In the genomic region with DNA sequence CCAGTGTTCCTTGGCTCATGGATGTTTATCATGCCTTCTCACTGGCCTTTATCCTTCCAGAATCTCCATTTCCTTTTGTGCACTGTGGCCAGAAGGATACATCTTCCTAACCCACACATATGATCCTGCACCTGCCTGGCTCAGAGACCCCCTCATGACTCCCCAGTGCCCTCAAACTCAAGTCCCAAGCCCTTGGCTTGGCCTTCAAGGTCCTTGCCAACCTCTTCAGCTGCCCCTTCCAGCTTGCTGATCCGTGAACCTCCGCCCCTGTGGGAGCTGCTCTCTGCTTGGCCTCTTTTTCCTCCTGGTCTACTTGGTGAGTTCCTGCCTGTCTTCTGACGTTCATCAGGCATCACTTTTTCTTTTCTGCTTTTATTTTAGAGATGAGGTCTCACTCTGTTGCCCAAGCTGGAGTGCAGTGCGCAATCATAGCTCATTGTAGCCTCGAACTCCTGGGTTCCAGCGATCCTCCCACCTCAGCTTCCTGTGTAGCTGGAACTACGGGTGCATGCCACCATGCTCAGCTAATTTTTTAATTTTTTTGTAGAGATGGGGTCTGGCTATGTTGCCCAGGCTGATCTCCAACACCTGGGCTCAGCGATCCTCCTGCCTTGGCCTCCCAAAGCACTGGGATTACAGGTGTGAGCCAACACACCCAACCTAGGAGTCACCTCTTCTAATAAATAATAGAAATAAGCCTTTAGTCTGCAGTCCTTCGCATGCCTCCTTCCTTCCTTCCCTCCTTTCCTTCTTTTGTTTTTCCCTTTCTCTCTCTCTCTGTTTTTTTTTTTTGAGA, we compare ENCODE assay signal across 34 cellular contexts. TPM values are rescaled to one million over a fixed set of nuclear protein-coding genes. Genes with fewer than 3 reads are reported as not detected.
DNase-seq lines count a peak whose midpoint lies in the region; ATAC-seq, FAIRE-seq and TF ChIP-seq lines count a peak whose summit lies in the region.
"Had no signal": no experiment of that assay in that cellular context is flagged by ENCODE, and none has a peak within 500 bp of the region (broad histone marks: within the 10 kb centered on the region; RNA-seq: fewer than 3 reads in every experiment).

No MANE protein-coding gene starts in this region.

- no peaks in the 10 kb centered on the region for H3K79me2 ChIP-seq in K562 (ENCODE audit: control insufficient read depth, insufficient read depth, low read length)

- no peaks in the 10 kb centered on the region for H3K9me1 ChIP-seq in K562 (ENCODE audit: control insufficient read depth, insufficient read depth, low read length)

- H3K27me3 Mint-ChIP-seq in activated CD4-positive, alpha-beta T cell treated with anti-CD3 and anti-CD28 coated beads, Interleukin-2, amount 10 ng/mL, durations not matched to agents 24 days and 14 days, result peaks cover 1% of the 10 kb centered on the region
- peaks cover 21% of the 10 kb centered on the region for H3K27me3 Mint-ChIP-seq in CD4-positive, CD25-positive, alpha-beta regulatory T cell
- H3K27me3 Mint-ChIP-seq in neural crest cell (ENCODE audit: low read depth), result peaks cover 95% of the 10 kb centered on the region
- H3K27me3 Mint-ChIP-seq: activated CD8-positive, alpha-beta T cell treated with anti-CD3 and anti-CD28 coated beads for 36 hours; stimulated activated naive CD8-positive, alpha-beta T cell treated with anti-CD3 and anti-CD28 coated beads, Interleukin-15, Interleukin-2, amounts not matched to agents 100 ng/mL and 50 ng/mL, for 24 hours; T-cell had no signal

- ATAC-seq in CD4-positive, CD25-positive, alpha-beta regulatory T cell (ENCODE audit: low read depth in 2 of 2), result no peak
- ATAC-seq in K562, result no peak
- no peak for ATAC-seq in psoas muscle
- ATAC-seq: activated CD8-positive, alpha-beta T cell treated with anti-CD3 and anti-CD28 coated beads for 36 hours; CD8-positive, alpha-beta T cell; foreskin keratinocyte; pancreas; T-cell; WTC11 had no signal

- intact Hi-C loops in activated CD4-positive, alpha-beta T cell treated with anti-CD3 and anti-CD28 coated beads, Interleukin-2, amount 10 ng/mL, durations not matched to agents 24 days and 14 days (cut with micrococcal nuclease), result loop anchor here (5.0 kb wide), 1 partner anchor 62 kb away; no protein-coding TSS in a partner anchor
- intact Hi-C loops in K562 (cut with micrococcal nuclease), result loop anchor here (5.0 to 10.0 kb wide), 2 partner anchors 177 to 660 kb away; no protein-coding TSS in a partner anchor
- intact Hi-C loops in psoas muscle (cut with DNase I), result no loop called here

- POLR2A ChIA-PET in K562 (lab: Yijun Ruan, JAX), result interaction anchor here (1.1 to 2.1 kb wide), 2 partner anchors 8 to 15 kb away, joined by 3 to 10 read pairs; a partner anchor contains a TSS

- no peak overlapping the region for H3K4me3 Mint-ChIP-seq in activated CD4-positive, alpha-beta T cell treated with anti-CD3 and anti-CD28 coated beads, Interleukin-2, amount 10 ng/mL, durations not matched to agents 24 days and 14 days
- peak overlapping the region in 3 of 4 donors; percentile 34 to 95 (median 82) for H3K4me3 Mint-ChIP-seq in CD4-positive, CD25-positive, alpha-beta regulatory T cell
- peak overlapping the region; percentile 61 for H3K4me3 Mint-ChIP-seq in neural crest cell
- H3K4me3 Mint-ChIP-seq: activated CD8-positive, alpha-beta T cell treated with anti-CD3 and anti-CD28 coated beads for 36 hours; CD8-positive, alpha-beta T cell; nephron progenitor cell; stimulated activated naive CD8-positive, alpha-beta T cell treated with anti-CD3 and anti-CD28 coated beads, Interleukin-15, Interleukin-2, amounts not matched to agents 100 ng/mL and 50 ng/mL, for 24 hours; WTC11 had no signal

- no peak for TF ChIP-seq RAD21 in K562 (CRISPR knock-in tag; conservative IDR thresholded peaks at IDR 0.05 in 1 of 2, IDR thresholded peaks at IDR 0.05 in 1 of 2)

- no peak overlapping the region for H3K4me3 ChIP-seq in CD4-positive, CD25-positive, alpha-beta regulatory T cell (ENCODE audit: low read depth, low read length)
- H3K4me3 ChIP-seq in K562 (no peak overlapping the region), psoas muscle (no peak overlapping the region)
- H3K4me3 ChIP-seq: dorsolateral prefrontal cortex, esophagus squamous epithelium, pancreas, right atrium auricular region, smooth muscle cell, testis had no signal

- no peak overlapping the region for H3K9ac ChIP-seq in K562 (ENCODE audit: insufficient read depth in 1 of 2, low read depth in 2 of 2, low read length in 2 of 2)

- no peak overlapping the region for H2AFZ ChIP-seq in K562 (ENCODE audit: low read depth, low read length)

- peaks cover 39% of the 10 kb centered on the region for H3K4me1 Mint-ChIP-seq in activated CD4-positive, alpha-beta T cell treated with anti-CD3 and anti-CD28 coated beads, Interleukin-2, amount 10 ng/mL, durations not matched to agents 24 days and 14 days
- peaks cover 14 to 32% (median 23%) of the 10 kb centered on the region in 4 donors for H3K4me1 Mint-ChIP-seq in CD4-positive, CD25-positive, alpha-beta regulatory T cell
- H3K4me1 Mint-ChIP-seq in neural crest cell, result peaks cover 10% of the 10 kb centered on the region

- H3K27me3 ChIP-seq in CD4-positive, CD25-positive, alpha-beta regulatory T cell (ENCODE audit: control insufficient read depth, insufficient read depth, low read length), result no peaks in the 10 kb centered on the region
- H3K27me3 ChIP-seq in K562 (ENCODE audit: control insufficient read depth in 2 of 2, insufficient read depth in 2 of 2, low read length in 2 of 2) (peaks cover 0 to 11% of the 10 kb centered on the region in 2 experiments; a peak in 2 of 5 replicates), psoas muscle (ENCODE audit: insufficient read depth in 3 of 3, low read length in 2 of 3) (no peaks in the 10 kb centered on the region)
- H3K27me3 ChIP-seq: dorsolateral prefrontal cortex, pancreas, right atrium auricular region, testis had no signal

- WGBS in K562 (ENCODE audit: insufficient coverage, low coverage, missing lambda C conversion rate), result 45% methylated on average over 8 of the region's 9 CpGs
- 86 to 89% (median 87%) methylated on average over 9 of the region's 9 CpGs for WGBS in psoas muscle, 3 donors

- BruUV-seq in K562 (replicated peaks; lab: Mats Ljungman, UMichigan), result no TSS peak

- H3K9me3 ChIP-seq in CD4-positive, CD25-positive, alpha-beta regulatory T cell (ENCODE audit: control insufficient read depth in 2 of 2, low read length in 2 of 2), result no peaks in the 10 kb centered on the region
- no peaks in the 10 kb centered on the region for H3K9me3 ChIP-seq in K562 (replicated peaks; ENCODE audit: control insufficient read depth, insufficient read depth, low read depth, low read length)
- H3K9me3 ChIP-seq in psoas muscle, result no peaks in the 10 kb centered on the region
- H3K9me3 ChIP-seq: esophagus squamous epithelium, pancreas, right atrium auricular region, testis had no signal

- DNase-seq in activated CD4-positive, alpha-beta T cell treated with anti-CD3 and anti-CD28 coated beads, Interleukin-2, amount 10 ng/mL, durations not matched to agents 24 days and 14 days, result no peak
- no peak for DNase-seq in activated CD4-positive, alpha-beta T cell treated with anti-CD3 and anti-CD28 coated beads for 1 hour
- DNase-seq in CD4-positive, CD25-positive, alpha-beta regulatory T cell, result no peak
- DNase-seq in K562 (ENCODE audit: extremely low read depth in 1 of 4, low spot score in 3 of 4), result no peak
- DNase-seq in neural crest cell (ENCODE audit: low read depth, low spot score), result no peak
- no peak for DNase-seq in psoas muscle
- DNase-seq in activated CD4-positive, CD25-positive, alpha-beta regulatory T cell (lab: John Stamatoyannopoulos, UW), result no peak
- no peak for DNase-seq in mesenteric fat pad (ENCODE audit: low spot score)
- DNase-seq: 8988T; activated CD8-positive, alpha-beta memory T cell treated with anti-CD3 and anti-CD28 coated beads, Interleukin-2, amount 50 U/mL, for 48 hours; activated CD8-positive, alpha-beta T cell treated with anti-CD3 and anti-CD28 coated beads for 36 hours; activated effector memory CD4-positive, alpha-beta T cell treated with anti-CD3 and anti-CD28 coated beads, Interleukin-2, amount 50 U/mL, for 16 hours; CD8-positive, alpha-beta T cell; dorsolateral prefrontal cortex; esophagus squamous epithelium; foreskin keratinocyte; midbrain; NCI-H1048; NCI-H1694 treated with DMSO at 0.1 percent for 48 hours; nephron progenitor cell; OCI-M1; stimulated activated CD4-positive, alpha-beta T cell treated with anti-CD3 and anti-CD28 coated beads, Interleukin-1b, Interleukin-23, amount 100 ng/mL, for 48 hours; T-cell; testis had no signal

- in situ Hi-C loops in K562 (cut with MboI), result loop anchor here (5.0 kb wide), 1 partner anchor 87 kb away; no protein-coding TSS in a partner anchor

- peaks cover 6% of the 10 kb centered on the region for H3K36me3 Mint-ChIP-seq in activated CD4-positive, alpha-beta T cell treated with anti-CD3 and anti-CD28 coated beads, Interleukin-2, amount 10 ng/mL, durations not matched to agents 24 days and 14 days (ENCODE audit: low read depth)
- H3K36me3 Mint-ChIP-seq in CD4-positive, CD25-positive, alpha-beta regulatory T cell, result no peaks in the 10 kb centered on the region
- H3K36me3 Mint-ChIP-seq in neural crest cell (ENCODE audit: low read depth), result peaks cover 12% of the 10 kb centered on the region
- H3K36me3 Mint-ChIP-seq: T-cell, WTC11 had no signal

- H3K36me3 ChIP-seq in CD4-positive, CD25-positive, alpha-beta regulatory T cell (ENCODE audit: control insufficient read depth, insufficient read depth, low read length), result no peaks in the 10 kb centered on the region
- no peaks in the 10 kb centered on the region for H3K36me3 ChIP-seq in K562 (ENCODE audit: control insufficient read depth, insufficient read depth, low read length)
- H3K36me3 ChIP-seq in psoas muscle (ENCODE audit: insufficient read depth in 1 of 2, low read depth in 1 of 2), result peaks cover 0 to 2% of the 10 kb centered on the region in 2 donors
- H3K36me3 ChIP-seq: pancreas, right atrium auricular region had no signal

- no peak for TF ChIP-seq EP300 in K562 (IDR thresholded peaks at IDR 0.05; ENCODE audit: low read length)

- peaks cover 27% of the 10 kb centered on the region for H3K4me1 ChIP-seq in CD4-positive, CD25-positive, alpha-beta regulatory T cell (ENCODE audit: control insufficient read depth, insufficient read depth, low read length, poor library complexity, severe bottlenecking)
- H3K4me1 ChIP-seq in K562 (replicated peaks in 1 of 2; ENCODE audit: control insufficient read depth in 2 of 2, insufficient read depth in 2 of 2, low read length in 2 of 2) (peaks cover 12 to 26% of the 10 kb centered on the region in 2 experiments), psoas muscle (peaks cover 11% of the 10 kb centered on the region)

- CTCF ChIA-PET in K562 (lab: Yijun Ruan, JAX; ENCODE audit: low intra/inter-chr PET ratio), result no interaction called here

- no peak for FAIRE-seq in K562 (lab: Jason Lieb, UNC)
- FAIRE-seq: pancreas had no signal

- no peak overlapping the region for H3K27ac ChIP-seq in CD4-positive, CD25-positive, alpha-beta regulatory T cell (ENCODE audit: insufficient read depth, low read length, poor library complexity, severe bottlenecking)
- no peak overlapping the region for H3K27ac ChIP-seq in K562 (ENCODE audit: extremely low read depth, low read depth, low read length)
- no peak overlapping the region for H3K27ac ChIP-seq in psoas muscle
- H3K27ac ChIP-seq: dorsolateral prefrontal cortex, esophagus squamous epithelium, foreskin keratinocyte, pancreas, right atrium auricular region, testis had no signal

- TF ChIP-seq CTCF in K562 (IDR thresholded peaks at IDR 0.05 in 2 of 3, conservative IDR thresholded peaks at IDR 0.05 in 1 of 3; ENCODE audit: insufficient read depth in 2 of 3, low read depth in 1 of 3, low read length in 3 of 3), result no peak
- no peak for TF ChIP-seq CTCF in neural crest cell (conservative IDR thresholded peaks at IDR 0.05)
- TF ChIP-seq CTCF in psoas muscle (IDR thresholded peaks at IDR 0.05), result no peak

- no peak overlapping the region for H3K4me2 ChIP-seq in K562 (ENCODE audit: insufficient read depth, low read length)
- H3K4me2 ChIP-seq: smooth muscle cell had no signal

- TF ChIP-seq POLR2A in K562 (conservative IDR thresholded peaks at IDR 0.05), result no peak

- peaks cover 4% of the 10 kb centered on the region; the same call in 1 of the 2 replicates for H4K20me1 ChIP-seq in K562 (replicated peaks; ENCODE audit: control insufficient read depth, insufficient read depth, low read length)

- peak overlapping the region; percentile 45 for H3K27ac Mint-ChIP-seq in activated CD4-positive, alpha-beta T cell treated with anti-CD3 and anti-CD28 coated beads, Interleukin-2, amount 10 ng/mL, durations not matched to agents 24 days and 14 days
- peak overlapping the region in 2 of 3 donors; percentile 51 to 57 for H3K27ac Mint-ChIP-seq in CD4-positive, CD25-positive, alpha-beta regulatory T cell
- H3K27ac Mint-ChIP-seq in neural crest cell (ENCODE audit: unreplicated experiment), result no peak overlapping the region
- H3K27ac Mint-ChIP-seq: activated CD8-positive, alpha-beta T cell treated with anti-CD3 and anti-CD28 coated beads for 36 hours; CD8-positive, alpha-beta T cell; nephron progenitor cell; stimulated activated naive CD8-positive, alpha-beta T cell treated with anti-CD3 and anti-CD28 coated beads, Interleukin-15, Interleukin-2, amounts not matched to agents 100 ng/mL and 50 ng/mL, for 24 hours; T-cell; WTC11 had no signal

- H3K9me3 Mint-ChIP-seq in activated CD4-positive, alpha-beta T cell treated with anti-CD3 and anti-CD28 coated beads, Interleukin-2, amount 10 ng/mL, durations not matched to agents 24 days and 14 days, result no peaks in the 10 kb centered on the region
- H3K9me3 Mint-ChIP-seq in CD4-positive, CD25-positive, alpha-beta regulatory T cell, result peaks cover 0 to under 1% (median 0%) of the 10 kb centered on the region in 7 donors
- H3K9me3 Mint-ChIP-seq in neural crest cell, result no peaks in the 10 kb centered on the region
- H3K9me3 Mint-ChIP-seq: activated CD8-positive, alpha-beta T cell treated with anti-CD3 and anti-CD28 coated beads for 36 hours; CD8-positive, alpha-beta T cell; nephron progenitor cell; stimulated activated naive CD8-positive, alpha-beta T cell treated with anti-CD3 and anti-CD28 coated beads, Interleukin-15, Interleukin-2, amounts not matched to agents 100 ng/mL and 50 ng/mL, for 24 hours; T-cell; WTC11 had no signal

RNA-seq across cellular contexts. Expression of a gene that starts 2.5 kb away (rescaled TPM):
- total RNA-seq in activated CD4-positive, alpha-beta T cell treated with anti-CD3 and anti-CD28 coated beads, Interleukin-2, amount 10 ng/mL, durations not matched to agents 24 days and 14 days, result 15.6 and 17.1 TPM in 2 replicates
- 25.0 TPM for total RNA-seq in CD4-positive, CD25-positive, alpha-beta regulatory T cell
- polyA plus RNA-seq in CD4-positive, CD25-positive, alpha-beta regulatory T cell, result 10 to 100 TPM; 50.6 to 82.9 (median 68.3) TPM
- total RNA-seq in K562 (2011; cell fraction: chromatin; rRNA removed; ENCODE audit: low replicate concordance), result 0.56 and 0.97 TPM in 2 replicates
- total RNA-seq in K562 (2011; cell fraction: nucleolus; rRNA removed), result 2.9 and 3.0 TPM in 2 replicates
- 1.1 and 1.4 TPM in 2 replicates for total RNA-seq in K562 (2011; cell fraction: nucleoplasm; rRNA removed)
- total RNA-seq in K562 (2014; rRNA removed) (27.7 and 30.4 TPM in 2 replicates), K562 (2014; rRNA removed; fragmentation: Illumina TruSeq; extraction: Trizol) (3.6 and 4.5 TPM in 2 replicates), K562 (2015; rRNA removed; fragmentation: Illumina TruSeq; extraction: Trizol) (22.9 and 24.3 TPM in 2 replicates), K562 (2021) (15.4 and 16.5 TPM in 2 replicates), neural crest cell (1.7 and 3.3 TPM in 2 replicates), psoas muscle (1 to 10 TPM; 2.6 to 3.2 (median 3.0) TPM), mesenteric fat pad (22.4 TPM)
- polyA plus RNA-seq in K562 (2011; rRNA removed) (4.1 and 33.8 TPM in 2 replicates), K562 (2014; fragmentation: Illumina TruSeq; extraction: Trizol) (6.0 and 6.8 TPM in 2 replicates), K562 (2014; fragmentation: Nextera tagmentation; extraction: Ambion mirVana) (1 to 10 TPM; 1.3 to 1.6 TPM), K562 (2014; rRNA removed) (25.6 and 28.4 TPM in 2 replicates), psoas muscle (1 to 10 TPM; 2.1 to 4.9 (median 3.4) TPM)
- polyA plus RNA-seq in K562 (2011; cell fraction: cytosol; rRNA removed), result 21.4 and 58.6 TPM in 2 replicates
- polyA plus RNA-seq in K562 (2011; cell fraction: nucleus; rRNA removed), result 5.5 and 35.3 TPM in 2 replicates
- 35.1 and 67.9 TPM in 2 replicates for polyA plus RNA-seq in K562 (2012)
- 1.2 and 5.5 TPM in 2 replicates for polyA minus RNA-seq in K562 (2011; rRNA and poly(A)+ RNA removed)
- polyA minus RNA-seq in K562 (2011; cell fraction: cytosol; rRNA and poly(A)+ RNA removed), result 2.9 and 23.3 TPM in 2 replicates
- polyA minus RNA-seq in K562 (2011; cell fraction: nucleus; rRNA and poly(A)+ RNA removed), result 1.3 and 10.3 TPM in 2 replicates
- total RNA-seq: NCI-H460 had no signal

RNA-seq across cellular contexts. Expression of a gene that starts 8.8 kb away (rescaled TPM):
- 0.05 and 0.09 TPM in 2 replicates for total RNA-seq in activated CD4-positive, alpha-beta T cell treated with anti-CD3 and anti-CD28 coated beads, Interleukin-2, amount 10 ng/mL, durations not matched to agents 24 days and 14 days
- total RNA-seq in CD4-positive, CD25-positive, alpha-beta regulatory T cell, result 0.20 TPM
- polyA plus RNA-seq in CD4-positive, CD25-positive, alpha-beta regulatory T cell, result not detected
- total RNA-seq in K562 (2011; cell fraction: chromatin; rRNA removed; ENCODE audit: low replicate concordance), result 0.14 and 0.23 TPM in 2 replicates
- 0.17 and 0.26 TPM in 2 replicates for total RNA-seq in K562 (2011; cell fraction: nucleolus; rRNA removed)
- 0.15 and 0.31 TPM in 2 replicates for total RNA-seq in K562 (2011; cell fraction: nucleoplasm; rRNA removed)
- total RNA-seq in K562 (2014; rRNA removed), result not detected in 2 replicates
- under 0.01 and 0.03 TPM in 2 replicates for total RNA-seq in K562 (2014; rRNA removed; fragmentation: Illumina TruSeq; extraction: Trizol)
- not detected in 2 replicates for total RNA-seq in K562 (2015; rRNA removed; fragmentation: Illumina TruSeq; extraction: Trizol)
- total RNA-seq in K562 (2021), result not detected in 2 replicates
- 0.01 TPM in 1 of 2 replicates, not detected in the other for polyA plus RNA-seq in K562 (2011; rRNA removed)
- polyA plus RNA-seq in K562 (2011; cell fraction: cytosol; rRNA removed), result 0.01 and 0.03 TPM in 2 replicates
- 0.04 TPM in 2 replicates for polyA plus RNA-seq in K562 (2011; cell fraction: nucleus; rRNA removed)
- 0.03 TPM in 1 of 2 replicates, not detected in the other for polyA plus RNA-seq in K562 (2012)
- polyA plus RNA-seq in K562 (2014; fragmentation: Illumina TruSeq; extraction: Trizol), result not detected in 2 replicates
- not detected for polyA plus RNA-seq in K562 (2014; fragmentation: Nextera tagmentation; extraction: Ambion mirVana)
- polyA plus RNA-seq in K562 (2014; rRNA removed), result not detected in 2 replicates
- not detected in 2 replicates for polyA minus RNA-seq in K562 (2011; rRNA and poly(A)+ RNA removed)
- polyA minus RNA-seq in K562 (2011; cell fraction: cytosol; rRNA and poly(A)+ RNA removed), result not detected in 2 replicates
- 0.11 TPM in 1 of 2 replicates, not detected in the other for polyA minus RNA-seq in K562 (2011; cell fraction: nucleus; rRNA and poly(A)+ RNA removed)
- total RNA-seq in neural crest cell, result 0.05 TPM in 1 of 2 replicates, not detected in the other
- 100 to 1,000 TPM; 155 to 236 (median 229) TPM for total RNA-seq in psoas muscle
- 100 to 1,000 TPM in 1 of 3 donors, 10 to 100 TPM in 2; 62.9 to 132 (median 64.8) TPM for polyA plus RNA-seq in psoas muscle
- total RNA-seq in mesenteric fat pad, result 0.03 TPM
- total RNA-seq: activated CD8-positive, alpha-beta T cell treated with anti-CD3 and anti-CD28 coated beads for 36 hours; Daoy; esophagus squamous epithelium; foreskin keratinocyte; kidney epithelial cell had no signal
- polyA plus RNA-seq: foreskin keratinocyte had no signal

RNA-seq across cellular contexts. Expression of a gene that starts 11.9 kb away (rescaled TPM):
- total RNA-seq in activated CD4-positive, alpha-beta T cell treated with anti-CD3 and anti-CD28 coated beads, Interleukin-2, amount 10 ng/mL, durations not matched to agents 24 days and 14 days, result not detected in 2 replicates
- not detected for total RNA-seq in CD4-positive, CD25-positive, alpha-beta regulatory T cell
- polyA plus RNA-seq in CD4-positive, CD25-positive, alpha-beta regulatory T cell, result not detected
- not detected in 2 replicates for total RNA-seq in K562 (2011; cell fraction: chromatin; rRNA removed; ENCODE audit: low replicate concordance)
- total RNA-seq in K562 (2011; cell fraction: nucleolus; rRNA removed), result not detected in 2 replicates
- total RNA-seq in K562 (2011; cell fraction: nucleoplasm; rRNA removed), result not detected in 2 replicates
- total RNA-seq in K562 (2014; rRNA removed), result not detected in 2 replicates
- total RNA-seq in K562 (2014; rRNA removed; fragmentation: Illumina TruSeq; extraction: Trizol), result not detected in 2 replicates
- total RNA-seq in K562 (2015; rRNA removed; fragmentation: Illumina TruSeq; extraction: Trizol), result not detected in 2 replicates
- total RNA-seq in K562 (2021), result not detected in 2 replicates
- not detected in 2 replicates for polyA plus RNA-seq in K562 (2011; rRNA removed)
- polyA plus RNA-seq in K562 (2011; cell fraction: cytosol; rRNA removed), result not detected in 2 replicates
- polyA plus RNA-seq in K562 (2011; cell fraction: nucleus; rRNA removed), result not detected in 2 replicates
- polyA plus RNA-seq in K562 (2012), result not detected in 2 replicates
- polyA plus RNA-seq in K562 (2014; fragmentation: Illumina TruSeq; extraction: Trizol), result not detected in 2 replicates
- not detected for polyA plus RNA-seq in K562 (2014; fragmentation: Nextera tagmentation; extraction: Ambion mirVana)
- polyA plus RNA-seq in K562 (2014; rRNA removed), result not detected in 2 replicates
- polyA minus RNA-seq in K562 (2011; rRNA and poly(A)+ RNA removed), result not detected in 2 replicates
- polyA minus RNA-seq in K562 (2011; cell fraction: cytosol; rRNA and poly(A)+ RNA removed), result not detected in 2 replicates
- not detected in 2 replicates for polyA minus RNA-seq in K562 (2011; cell fraction: nucleus; rRNA and poly(A)+ RNA removed)
- not detected in 2 replicates for total RNA-seq in neural crest cell
- total RNA-seq in psoas muscle, result not detected
- polyA plus RNA-seq in psoas muscle, result not detected
- not detected for total RNA-seq in mesenteric fat pad
- total RNA-seq: activated CD8-positive, alpha-beta T cell treated with anti-CD3 and anti-CD28 coated beads for 36 hours; CD8-positive, alpha-beta T cell; Daoy; esophagus squamous epithelium; foreskin keratinocyte; kidney epithelial cell; NCI-H460; pancreas; right atrium auricular region; smooth muscle cell; T-cell; testis; urinary bladder had no signal
- polyA plus RNA-seq: adipose tissue, foreskin keratinocyte, pancreas, urinary bladder had no signal

RNA-seq across cellular contexts. Expression of a gene that starts 25.1 kb away (rescaled TPM):
- 936 and 955 TPM in 2 replicates for total RNA-seq in activated CD4-positive, alpha-beta T cell treated with anti-CD3 and anti-CD28 coated beads, Interleukin-2, amount 10 ng/mL, durations not matched to agents 24 days and 14 days
- 918 TPM for total RNA-seq in CD4-positive, CD25-positive, alpha-beta regulatory T cell
- 100 to 1,000 TPM; 119 to 147 (median 132) TPM for polyA plus RNA-seq in CD4-positive, CD25-positive, alpha-beta regulatory T cell
- 999 and 1,269 TPM in 2 replicates for total RNA-seq in K562 (2011; cell fraction: chromatin; rRNA removed; ENCODE audit: low replicate concordance)
- 423 and 458 TPM in 2 replicates for total RNA-seq in K562 (2011; cell fraction: nucleolus; rRNA removed)
- 715 and 1,004 TPM in 2 replicates for total RNA-seq in K562 (2011; cell fraction: nucleoplasm; rRNA removed)
- 64.1 and 78.7 TPM in 2 replicates for total RNA-seq in K562 (2014; rRNA removed)
- total RNA-seq in K562 (2014; rRNA removed; fragmentation: Illumina TruSeq; extraction: Trizol), result 74.7 and 94.2 TPM in 2 replicates
- total RNA-seq in K562 (2015; rRNA removed; fragmentation: Illumina TruSeq; extraction: Trizol), result 87.2 and 107 TPM in 2 replicates
- 492 and 570 TPM in 2 replicates for total RNA-seq in K562 (2021)
- polyA plus RNA-seq in K562 (2011; rRNA removed), result 205 and 240 TPM in 2 replicates
- 204 and 212 TPM in 2 replicates for polyA plus RNA-seq in K562 (2011; cell fraction: cytosol; rRNA removed)
- polyA plus RNA-seq in K562 (2011; cell fraction: nucleus; rRNA removed), result 500 and 575 TPM in 2 replicates
- 447 and 1,379 TPM in 2 replicates for polyA plus RNA-seq in K562 (2012)
- 370 and 458 TPM in 2 replicates for polyA plus RNA-seq in K562 (2014; fragmentation: Illumina TruSeq; extraction: Trizol)
- polyA plus RNA-seq in K562 (2014; fragmentation: Nextera tagmentation; extraction: Ambion mirVana), result 10 to 100 TPM; 43.9 to 59.5 TPM
- 501 and 575 TPM in 2 replicates for polyA plus RNA-seq in K562 (2014; rRNA removed)
- 120 and 138 TPM in 2 replicates for polyA minus RNA-seq in K562 (2011; rRNA and poly(A)+ RNA removed)
- polyA minus RNA-seq in K562 (2011; cell fraction: cytosol; rRNA and poly(A)+ RNA removed), result 244 and 341 TPM in 2 replicates
- 188 and 261 TPM in 2 replicates for polyA minus RNA-seq in K562 (2011; cell fraction: nucleus; rRNA and poly(A)+ RNA removed)
- total RNA-seq in neural crest cell, result 970 and 984 TPM in 2 replicates
- 100 to 1,000 TPM; 133 to 246 (median 160) TPM for total RNA-seq in psoas muscle
- 100 to 1,000 TPM; 117 to 185 (median 159) TPM for polyA plus RNA-seq in psoas muscle
- total RNA-seq in mesenteric fat pad, result 224 TPM

RNA-seq across cellular contexts. Expression of a gene that starts 54.7 kb away (rescaled TPM):
- 16.8 and 18.2 TPM in 2 replicates for total RNA-seq in activated CD4-positive, alpha-beta T cell treated with anti-CD3 and anti-CD28 coated beads, Interleukin-2, amount 10 ng/mL, durations not matched to agents 24 days and 14 days
- 13.1 TPM for total RNA-seq in CD4-positive, CD25-positive, alpha-beta regulatory T cell
- polyA plus RNA-seq in CD4-positive, CD25-positive, alpha-beta regulatory T cell, result 1 to 10 TPM in 3 of 4 donors, under 1 TPM in 1; 0.71 to 4.8 (median 1.4) TPM
- 0.86 and 2.0 TPM in 2 replicates for total RNA-seq in K562 (2011; cell fraction: chromatin; rRNA removed; ENCODE audit: low replicate concordance)
- total RNA-seq in K562 (2011; cell fraction: nucleolus; rRNA removed), result 0.92 and 1.2 TPM in 2 replicates
- total RNA-seq in K562 (2011; cell fraction: nucleoplasm; rRNA removed), result 0.53 and 0.73 TPM in 2 replicates
- total RNA-seq in K562 (2014; rRNA removed) (0.29 and 0.50 TPM in 2 replicates), K562 (2014; rRNA removed; fragmentation: Illumina TruSeq; extraction: Trizol) (0.25 and 0.35 TPM in 2 replicates), K562 (2015; rRNA removed; fragmentation: Illumina TruSeq; extraction: Trizol) (1.6 TPM in 2 replicates), K562 (2021) (0.98 and 1.3 TPM in 2 replicates), neural crest cell (not detected in 2 replicates), psoas muscle (1 to 10 TPM; 3.2 to 5.9 (median 3.9) TPM), mesenteric fat pad (35.1 TPM)
- polyA plus RNA-seq in K562 (2011; rRNA removed) (0.32 and 0.99 TPM in 2 replicates), K562 (2014; fragmentation: Illumina TruSeq; extraction: Trizol) (0.27 and 0.53 TPM in 2 replicates), K562 (2014; fragmentation: Nextera tagmentation; extraction: Ambion mirVana) (under 1 TPM; 0.01 to 0.03 TPM), K562 (2014; rRNA removed) (0.66 and 1.2 TPM in 2 replicates), psoas muscle (1 to 10 TPM in 2 of 3 donors, under 1 TPM in 1; 0.52 to 2.5 (median 1.4) TPM)
- 0.64 and 0.99 TPM in 2 replicates for polyA plus RNA-seq in K562 (2011; cell fraction: cytosol; rRNA removed)
- polyA plus RNA-seq in K562 (2011; cell fraction: nucleus; rRNA removed), result 2.0 and 3.3 TPM in 2 replicates
- 1.7 and 5.3 TPM in 2 replicates for polyA plus RNA-seq in K562 (2012)
- 0.28 and 1.3 TPM in 2 replicates for polyA minus RNA-seq in K562 (2011; rRNA and poly(A)+ RNA removed)
- polyA minus RNA-seq in K562 (2011; cell fraction: cytosol; rRNA and poly(A)+ RNA removed), result 0.64 and 1.4 TPM in 2 replicates
- 0.67 and 2.2 TPM in 2 replicates for polyA minus RNA-seq in K562 (2011; cell fraction: nucleus; rRNA and poly(A)+ RNA removed)
- total RNA-seq: Daoy, NCI-H460, smooth muscle cell had no signal
- polyA plus RNA-seq: smooth muscle cell had no signal

Comparison
In these comparisons a context has a peak if more than half of its experiments do, and no peak if none do; other contexts are left out.
1. RNA of a gene that starts 8.8 kb away (total RNA-seq): 155 to 236 TPM in psoas muscle; 0.20 TPM in CD4-positive, CD25-positive, alpha-beta regulatory T cell (single experiment), 0.05 to 0.09 TPM in activated CD4-positive, alpha-beta T cell treated with anti-CD3 and anti-CD28 coated beads, Interleukin-2, amount 10 ng/mL, durations not matched to agents 24 days and 14 days, 0.05 TPM in neural crest cell, 0.03 TPM in mesenteric fat pad (single experiment) and under 0.01 to 0.31 TPM in K562; every median in the first group is over 100 times any median in the second.
2. intact Hi-C loops: an anchor here in activated CD4-positive, alpha-beta T cell treated with anti-CD3 and anti-CD28 coated beads, Interleukin-2, amount 10 ng/mL, durations not matched to agents 24 days and 14 days (5.0 kb wide) and K562 (5.0 to 10.0 kb wide); none called in psoas muscle.